In genomic region chr6:17470209-17470952, GRCh38 we compare ENCODE assay signal across 1 cellular context.
TF ChIP-seq lines count a peak whose summit lies in the region.

No MANE protein-coding gene starts in this region.

TF ChIP-seq in A549, 52 proteins besides CTCF, POLR2A, EP300 and RAD21 (continued from another document):
- TF ChIP-seq BCL3 (IDR thresholded peaks at IDR 0.05) (no peak), JUN (IDR thresholded peaks at IDR 0.05) (no peak), HMGXB4 (CRISPR knock-in tag; IDR thresholded peaks at IDR 0.05; ENCODE audit: borderline replicate concordance) (no peak), ESRRA (IDR thresholded peaks at IDR 0.05; ENCODE audit: borderline replicate concordance, low read length) (no peak), CHD2 (IDR thresholded peaks at IDR 0.05; ENCODE audit: low read length, partially characterized antibody) (no peak)
